ENCODE assay signal across 1 cellular context in genomic region chr6:135192256-135193174, GRCh38.
TF ChIP-seq lines count a peak whose summit lies in the region.

No MANE protein-coding gene starts in this region.

TF ChIP-seq in K562, 482 proteins besides CTCF, POLR2A, EP300 and RAD21 (continued from another document and continues in another):
- TF ChIP-seq, protein P1, sequence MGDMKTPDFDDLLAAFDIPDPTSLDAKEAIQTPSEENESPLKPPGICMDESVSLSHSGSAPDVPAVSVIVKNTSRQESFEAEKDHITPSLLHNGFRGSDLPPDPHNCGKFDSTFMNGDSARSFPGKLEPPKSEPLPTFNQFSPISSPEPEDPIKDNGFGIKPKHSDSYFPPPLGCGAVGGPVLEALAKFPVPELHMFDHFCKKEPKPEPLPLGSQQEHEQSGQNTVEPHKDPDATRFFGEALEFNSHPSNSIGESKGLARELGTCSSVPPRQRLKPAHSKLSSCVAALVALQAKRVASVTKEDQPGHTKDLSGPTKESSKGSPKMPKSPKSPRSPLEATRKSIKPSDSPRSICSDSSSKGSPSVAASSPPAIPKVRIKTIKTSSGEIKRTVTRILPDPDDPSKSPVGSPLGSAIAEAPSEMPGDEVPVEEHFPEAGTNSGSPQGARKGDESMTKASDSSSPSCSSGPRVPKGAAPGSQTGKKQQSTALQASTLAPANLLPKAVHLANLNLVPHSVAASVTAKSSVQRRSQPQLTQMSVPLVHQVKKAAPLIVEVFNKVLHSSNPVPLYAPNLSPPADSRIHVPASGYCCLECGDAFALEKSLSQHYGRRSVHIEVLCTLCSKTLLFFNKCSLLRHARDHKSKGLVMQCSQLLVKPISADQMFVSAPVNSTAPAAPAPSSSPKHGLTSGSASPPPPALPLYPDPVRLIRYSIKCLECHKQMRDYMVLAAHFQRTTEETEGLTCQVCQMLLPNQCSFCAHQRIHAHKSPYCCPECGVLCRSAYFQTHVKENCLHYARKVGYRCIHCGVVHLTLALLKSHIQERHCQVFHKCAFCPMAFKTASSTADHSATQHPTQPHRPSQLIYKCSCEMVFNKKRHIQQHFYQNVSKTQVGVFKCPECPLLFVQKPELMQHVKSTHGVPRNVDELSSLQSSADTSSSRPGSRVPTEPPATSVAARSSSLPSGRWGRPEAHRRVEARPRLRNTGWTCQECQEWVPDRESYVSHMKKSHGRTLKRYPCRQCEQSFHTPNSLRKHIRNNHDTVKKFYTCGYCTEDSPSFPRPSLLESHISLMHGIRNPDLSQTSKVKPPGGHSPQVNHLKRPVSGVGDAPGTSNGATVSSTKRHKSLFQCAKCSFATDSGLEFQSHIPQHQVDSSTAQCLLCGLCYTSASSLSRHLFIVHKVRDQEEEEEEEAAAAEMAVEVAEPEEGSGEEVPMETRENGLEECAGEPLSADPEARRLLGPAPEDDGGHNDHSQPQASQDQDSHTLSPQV (IDR thresholded peaks at IDR 0.05): peak; percentile 51
- peak; percentile 7; the same call in 1 of the 2 replicates for TF ChIP-seq CTBP1 (IDR thresholded peaks at IDR 0.05; ENCODE audit: borderline replicate concordance)
- no peak for TF ChIP-seq ARID1B (IDR thresholded peaks at IDR 0.05)
- no peak for TF ChIP-seq TAF7 (tag; IDR thresholded peaks at IDR 0.05)
- 0 out of 2 replicates have a peak, but pooled peaks have one; percentile 6 for TF ChIP-seq ILF3 (IDR thresholded peaks at IDR 0.05; ENCODE audit: borderline replicate concordance)
- TF ChIP-seq ATF2 (CRISPR knock-in tag; IDR thresholded peaks at IDR 0.05): no peak
- no peak for TF ChIP-seq ELK3 (CRISPR knock-in tag; IDR thresholded peaks at IDR 0.05)
- TF ChIP-seq ZNF695 (CRISPR knock-in tag; IDR thresholded peaks at IDR 0.05): no peak
- no peak for TF ChIP-seq YY1 (IDR thresholded peaks at IDR 0.05; ENCODE audit: borderline replicate concordance in 1 of 3, control insufficient read depth in 1 of 3, extremely low read depth in 1 of 3, insufficient read depth in 3 of 3, insufficient read length in 1 of 3, insufficient replicate concordance in 2 of 3, low read depth in 1 of 3, low read length in 2 of 3)
- TF ChIP-seq ZNF316 (IDR thresholded peaks at IDR 0.05): no peak
- TF ChIP-seq, protein P2, sequence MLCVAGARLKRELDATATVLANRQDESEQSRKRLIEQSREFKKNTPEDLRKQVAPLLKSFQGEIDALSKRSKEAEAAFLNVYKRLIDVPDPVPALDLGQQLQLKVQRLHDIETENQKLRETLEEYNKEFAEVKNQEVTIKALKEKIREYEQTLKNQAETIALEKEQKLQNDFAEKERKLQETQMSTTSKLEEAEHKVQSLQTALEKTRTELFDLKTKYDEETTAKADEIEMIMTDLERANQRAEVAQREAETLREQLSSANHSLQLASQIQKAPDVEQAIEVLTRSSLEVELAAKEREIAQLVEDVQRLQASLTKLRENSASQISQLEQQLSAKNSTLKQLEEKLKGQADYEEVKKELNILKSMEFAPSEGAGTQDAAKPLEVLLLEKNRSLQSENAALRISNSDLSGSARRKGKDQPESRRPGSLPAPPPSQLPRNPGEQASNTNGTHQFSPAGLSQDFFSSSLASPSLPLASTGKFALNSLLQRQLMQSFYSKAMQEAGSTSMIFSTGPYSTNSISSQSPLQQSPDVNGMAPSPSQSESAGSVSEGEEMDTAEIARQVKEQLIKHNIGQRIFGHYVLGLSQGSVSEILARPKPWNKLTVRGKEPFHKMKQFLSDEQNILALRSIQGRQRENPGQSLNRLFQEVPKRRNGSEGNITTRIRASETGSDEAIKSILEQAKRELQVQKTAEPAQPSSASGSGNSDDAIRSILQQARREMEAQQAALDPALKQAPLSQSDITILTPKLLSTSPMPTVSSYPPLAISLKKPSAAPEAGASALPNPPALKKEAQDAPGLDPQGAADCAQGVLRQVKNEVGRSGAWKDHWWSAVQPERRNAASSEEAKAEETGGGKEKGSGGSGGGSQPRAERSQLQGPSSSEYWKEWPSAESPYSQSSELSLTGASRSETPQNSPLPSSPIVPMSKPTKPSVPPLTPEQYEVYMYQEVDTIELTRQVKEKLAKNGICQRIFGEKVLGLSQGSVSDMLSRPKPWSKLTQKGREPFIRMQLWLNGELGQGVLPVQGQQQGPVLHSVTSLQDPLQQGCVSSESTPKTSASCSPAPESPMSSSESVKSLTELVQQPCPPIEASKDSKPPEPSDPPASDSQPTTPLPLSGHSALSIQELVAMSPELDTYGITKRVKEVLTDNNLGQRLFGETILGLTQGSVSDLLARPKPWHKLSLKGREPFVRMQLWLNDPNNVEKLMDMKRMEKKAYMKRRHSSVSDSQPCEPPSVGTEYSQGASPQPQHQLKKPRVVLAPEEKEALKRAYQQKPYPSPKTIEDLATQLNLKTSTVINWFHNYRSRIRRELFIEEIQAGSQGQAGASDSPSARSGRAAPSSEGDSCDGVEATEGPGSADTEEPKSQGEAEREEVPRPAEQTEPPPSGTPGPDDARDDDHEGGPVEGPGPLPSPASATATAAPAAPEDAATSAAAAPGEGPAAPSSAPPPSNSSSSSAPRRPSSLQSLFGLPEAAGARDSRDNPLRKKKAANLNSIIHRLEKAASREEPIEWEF (CRISPR knock-in tag; IDR thresholded peaks at IDR 0.05): no peak
- TF ChIP-seq SAFB (IDR thresholded peaks at IDR 0.05; ENCODE audit: borderline replicate concordance, low read depth, low read length): no peak
- no peak for TF ChIP-seq NCOA2 (IDR thresholded peaks at IDR 0.05; ENCODE audit: partially characterized antibody in 2 of 2)
- TF ChIP-seq, protein P3, sequence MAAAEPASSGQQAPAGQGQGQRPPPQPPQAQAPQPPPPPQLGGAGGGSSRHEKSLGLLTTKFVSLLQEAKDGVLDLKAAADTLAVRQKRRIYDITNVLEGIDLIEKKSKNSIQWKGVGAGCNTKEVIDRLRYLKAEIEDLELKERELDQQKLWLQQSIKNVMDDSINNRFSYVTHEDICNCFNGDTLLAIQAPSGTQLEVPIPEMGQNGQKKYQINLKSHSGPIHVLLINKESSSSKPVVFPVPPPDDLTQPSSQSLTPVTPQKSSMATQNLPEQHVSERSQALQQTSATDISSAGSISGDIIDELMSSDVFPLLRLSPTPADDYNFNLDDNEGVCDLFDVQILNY (CRISPR knock-in tag; IDR thresholded peaks at IDR 0.05): no peak
- TF ChIP-seq PTTG1 (tag; IDR thresholded peaks at IDR 0.05; ENCODE audit: low read depth): no peak
- TF ChIP-seq CREB1 (IDR thresholded peaks at IDR 0.05): no peak
- no peak for TF ChIP-seq CREB1 (CRISPR knock-in tag; IDR thresholded peaks at IDR 0.05)
- no peak for TF ChIP-seq ZNF699 (CRISPR knock-in tag; IDR thresholded peaks at IDR 0.05; ENCODE audit: insufficient replicate concordance)
- TF ChIP-seq NR2C1 (IDR thresholded peaks at IDR 0.05): no peak
- peak; percentile 49; the same call in 1 of the 2 replicates for TF ChIP-seq NR2C1 (tag; IDR thresholded peaks at IDR 0.05)
- TF ChIP-seq NUFIP1 (IDR thresholded peaks at IDR 0.05; ENCODE audit: partially characterized antibody): no peak
- no peak for TF ChIP-seq RBM25 (IDR thresholded peaks at IDR 0.05; ENCODE audit: low read depth, low read length, severe bottlenecking)
- TF ChIP-seq BRF1 (IDR thresholded peaks at IDR 0.05; ENCODE audit: borderline replicate concordance, extremely low read depth, insufficient read length): no peak
- no peak for TF ChIP-seq CSDE1 (IDR thresholded peaks at IDR 0.05)
- no peak for TF ChIP-seq CBX1 (IDR thresholded peaks at IDR 0.05; ENCODE audit: low read depth)
- TF ChIP-seq ELF1 (tag; IDR thresholded peaks at IDR 0.05): no peak
- TF ChIP-seq, protein P4, sequence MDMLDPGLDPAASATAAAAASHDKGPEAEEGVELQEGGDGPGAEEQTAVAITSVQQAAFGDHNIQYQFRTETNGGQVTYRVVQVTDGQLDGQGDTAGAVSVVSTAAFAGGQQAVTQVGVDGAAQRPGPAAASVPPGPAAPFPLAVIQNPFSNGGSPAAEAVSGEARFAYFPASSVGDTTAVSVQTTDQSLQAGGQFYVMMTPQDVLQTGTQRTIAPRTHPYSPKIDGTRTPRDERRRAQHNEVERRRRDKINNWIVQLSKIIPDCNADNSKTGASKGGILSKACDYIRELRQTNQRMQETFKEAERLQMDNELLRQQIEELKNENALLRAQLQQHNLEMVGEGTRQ (CRISPR knock-in tag; IDR thresholded peaks at IDR 0.05): no peak
- TF ChIP-seq PML (IDR thresholded peaks at IDR 0.05; ENCODE audit: low read length): peak; percentile 75
- no peak for TF ChIP-seq FOXJ3 (CRISPR knock-in tag; IDR thresholded peaks at IDR 0.05)
- TF ChIP-seq ZNF23 (CRISPR knock-in tag; IDR thresholded peaks at IDR 0.05): no peak
- TF ChIP-seq SIX5 (IDR thresholded peaks at IDR 0.05; ENCODE audit: borderline replicate concordance in 1 of 2, insufficient read depth in 1 of 2, low read depth in 1 of 2, low read length in 2 of 2): no peak
- TF ChIP-seq, protein P5, sequence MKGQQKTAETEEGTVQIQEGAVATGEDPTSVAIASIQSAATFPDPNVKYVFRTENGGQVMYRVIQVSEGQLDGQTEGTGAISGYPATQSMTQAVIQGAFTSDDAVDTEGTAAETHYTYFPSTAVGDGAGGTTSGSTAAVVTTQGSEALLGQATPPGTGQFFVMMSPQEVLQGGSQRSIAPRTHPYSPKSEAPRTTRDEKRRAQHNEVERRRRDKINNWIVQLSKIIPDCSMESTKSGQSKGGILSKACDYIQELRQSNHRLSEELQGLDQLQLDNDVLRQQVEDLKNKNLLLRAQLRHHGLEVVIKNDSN (CRISPR knock-in tag; IDR thresholded peaks at IDR 0.05): no peak
- TF ChIP-seq, protein P6, sequence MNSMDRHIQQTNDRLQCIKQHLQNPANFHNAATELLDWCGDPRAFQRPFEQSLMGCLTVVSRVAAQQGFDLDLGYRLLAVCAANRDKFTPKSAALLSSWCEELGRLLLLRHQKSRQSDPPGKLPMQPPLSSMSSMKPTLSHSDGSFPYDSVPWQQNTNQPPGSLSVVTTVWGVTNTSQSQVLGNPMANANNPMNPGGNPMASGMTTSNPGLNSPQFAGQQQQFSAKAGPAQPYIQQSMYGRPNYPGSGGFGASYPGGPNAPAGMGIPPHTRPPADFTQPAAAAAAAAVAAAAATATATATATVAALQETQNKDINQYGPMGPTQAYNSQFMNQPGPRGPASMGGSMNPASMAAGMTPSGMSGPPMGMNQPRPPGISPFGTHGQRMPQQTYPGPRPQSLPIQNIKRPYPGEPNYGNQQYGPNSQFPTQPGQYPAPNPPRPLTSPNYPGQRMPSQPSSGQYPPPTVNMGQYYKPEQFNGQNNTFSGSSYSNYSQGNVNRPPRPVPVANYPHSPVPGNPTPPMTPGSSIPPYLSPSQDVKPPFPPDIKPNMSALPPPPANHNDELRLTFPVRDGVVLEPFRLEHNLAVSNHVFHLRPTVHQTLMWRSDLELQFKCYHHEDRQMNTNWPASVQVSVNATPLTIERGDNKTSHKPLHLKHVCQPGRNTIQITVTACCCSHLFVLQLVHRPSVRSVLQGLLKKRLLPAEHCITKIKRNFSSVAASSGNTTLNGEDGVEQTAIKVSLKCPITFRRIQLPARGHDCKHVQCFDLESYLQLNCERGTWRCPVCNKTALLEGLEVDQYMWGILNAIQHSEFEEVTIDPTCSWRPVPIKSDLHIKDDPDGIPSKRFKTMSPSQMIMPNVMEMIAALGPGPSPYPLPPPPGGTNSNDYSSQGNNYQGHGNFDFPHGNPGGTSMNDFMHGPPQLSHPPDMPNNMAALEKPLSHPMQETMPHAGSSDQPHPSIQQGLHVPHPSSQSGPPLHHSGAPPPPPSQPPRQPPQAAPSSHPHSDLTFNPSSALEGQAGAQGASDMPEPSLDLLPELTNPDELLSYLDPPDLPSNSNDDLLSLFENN (IDR thresholded peaks at IDR 0.05; ENCODE audit: low read depth in 2 of 2, low read length in 2 of 2): no peak
- TF ChIP-seq CREM (IDR thresholded peaks at IDR 0.05; ENCODE audit: low read depth): 0 out of 2 replicates have a peak, but pooled peaks have one; percentile 12
- TF ChIP-seq HEY1 (CRISPR knock-in tag; IDR thresholded peaks at IDR 0.05; ENCODE audit: borderline replicate concordance): no peak
- TF ChIP-seq TCFL5 (CRISPR knock-in tag; conservative IDR thresholded peaks at IDR 0.05): no peak
- TF ChIP-seq, protein P7, sequence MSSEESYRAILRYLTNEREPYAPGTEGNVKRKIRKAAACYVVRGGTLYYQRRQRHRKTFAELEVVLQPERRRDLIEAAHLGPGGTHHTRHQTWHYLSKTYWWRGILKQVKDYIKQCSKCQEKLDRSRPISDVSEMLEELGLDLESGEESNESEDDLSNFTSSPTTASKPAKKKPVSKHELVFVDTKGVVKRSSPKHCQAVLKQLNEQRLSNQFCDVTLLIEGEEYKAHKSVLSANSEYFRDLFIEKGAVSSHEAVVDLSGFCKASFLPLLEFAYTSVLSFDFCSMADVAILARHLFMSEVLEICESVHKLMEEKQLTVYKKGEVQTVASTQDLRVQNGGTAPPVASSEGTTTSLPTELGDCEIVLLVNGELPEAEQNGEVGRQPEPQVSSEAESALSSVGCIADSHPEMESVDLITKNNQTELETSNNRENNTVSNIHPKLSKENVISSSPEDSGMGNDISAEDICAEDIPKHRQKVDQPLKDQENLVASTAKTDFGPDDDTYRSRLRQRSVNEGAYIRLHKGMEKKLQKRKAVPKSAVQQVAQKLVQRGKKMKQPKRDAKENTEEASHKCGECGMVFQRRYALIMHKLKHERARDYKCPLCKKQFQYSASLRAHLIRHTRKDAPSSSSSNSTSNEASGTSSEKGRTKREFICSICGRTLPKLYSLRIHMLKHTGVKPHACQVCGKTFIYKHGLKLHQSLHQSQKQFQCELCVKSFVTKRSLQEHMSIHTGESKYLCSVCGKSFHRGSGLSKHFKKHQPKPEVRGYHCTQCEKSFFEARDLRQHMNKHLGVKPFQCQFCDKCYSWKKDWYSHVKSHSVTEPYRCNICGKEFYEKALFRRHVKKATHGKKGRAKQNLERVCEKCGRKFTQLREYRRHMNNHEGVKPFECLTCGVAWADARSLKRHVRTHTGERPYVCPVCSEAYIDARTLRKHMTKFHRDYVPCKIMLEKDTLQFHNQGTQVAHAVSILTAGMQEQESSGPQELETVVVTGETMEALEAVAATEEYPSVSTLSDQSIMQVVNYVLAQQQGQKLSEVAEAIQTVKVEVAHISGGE (CRISPR knock-in tag; IDR thresholded peaks at IDR 0.05): no peak
- no peak for TF ChIP-seq CHD4 (IDR thresholded peaks at IDR 0.05; ENCODE audit: insufficient read depth, insufficient replicate concordance, low read depth, low read length, poor library complexity, severe bottlenecking)
